ENCODE assay signal across 20 cellular contexts in genomic region chr9:16245756-16246440, GRCh38.
DNase-seq lines count a peak whose midpoint lies in the region; ATAC-seq, FAIRE-seq and TF ChIP-seq lines count a peak whose summit lies in the region.
"Had no signal": no experiment of that assay in that cellular context is flagged by ENCODE, and none has a peak within 500 bp of the region (broad histone marks: within the 10 kb centered on the region; RNA-seq: fewer than 3 reads in every experiment).

No MANE protein-coding gene starts in this region.

- intact Hi-C loops in psoas muscle (cut with DNase I): no loop called here

- peak; percentile 77 for FAIRE-seq in RCC 7860 (lab: Jason Lieb, UNC)
- FAIRE-seq: bronchial epithelial cell, D721Med had no signal

- H3K36me3 ChIP-seq in psoas muscle (ENCODE audit: insufficient read depth in 1 of 2, low read depth in 1 of 2) (no peaks in the 10 kb centered on the region), hepatocyte (replicated peaks; ENCODE audit: insufficient read depth, low read depth) (no peaks in the 10 kb centered on the region)
- H3K36me3 ChIP-seq: SJCRH30 had no signal

- peak; percentile 29 for DNase-seq in Caki2 (ENCODE audit: low read depth)
- peak; percentile 62 for DNase-seq in RCC 7860 (ENCODE audit: low spot score)
- DNase-seq in fibroblast of the aortic adventitia (ENCODE audit: low read depth): peak; percentile 69
- DNase-seq in psoas muscle: peak in 1 of 2 donors; percentile 33
- no peak for DNase-seq in pons (ENCODE audit: low spot score)
- no peak for DNase-seq in hepatocyte (ENCODE audit: low spot score)
- DNase-seq in HEK293T (ENCODE audit: extremely low spot score): no peak
- DNase-seq in putamen (ENCODE audit: low spot score): no peak
- DNase-seq: activated CD4-positive, alpha-beta T cell treated with anti-CD3 and anti-CD28 coated beads for 48 hours; activated T-cell treated with anti-CD3 and anti-CD28 coated beads for 4 hours; AML-193; effector memory CD4-positive, alpha-beta T cell; NCI-H2029 treated with DMSO at 0.1 percent for 48 hours; NCI-H510A; right cardiac atrium; SJCRH30; stimulated activated CD4-positive, alpha-beta T cell treated with anti-CD3 and anti-CD28 coated beads, Interleukin-2, amount 100 ng/mL, for 24 hours; T-helper 9 cell had no signal

- no peak overlapping the region for H2AFZ ChIP-seq in hepatocyte

- H3K4me3 ChIP-seq in fibroblast of the aortic adventitia (ENCODE audit: low read depth, low read length): no peak overlapping the region
- H3K4me3 ChIP-seq in psoas muscle: no peak overlapping the region
- no peak overlapping the region for H3K4me3 ChIP-seq in hepatocyte
- H3K4me3 ChIP-seq: SJCRH30 had no signal

- POLR2A ChIA-PET in HEK293T (lab: Yijun Ruan, JAX): no interaction called here

- no peaks in the 10 kb centered on the region for H3K79me2 ChIP-seq in hepatocyte

- in situ Hi-C loops in Caki2 (cut with HindIII; ENCODE audit: low pct_unique_long_range_greater_than_20kb, low sequenced_read_pairs): loop anchor here (25.0 kb wide), 1 partner anchor 91 kb away; no protein-coding TSS in a partner anchor

- no peaks in the 10 kb centered on the region for H3K9me3 ChIP-seq in psoas muscle
- H3K9me3 ChIP-seq in hepatocyte (ENCODE audit: low read depth): no peaks in the 10 kb centered on the region
- H3K9me3 ChIP-seq: SJCRH30 had no signal

- 47 to 80% (median 57%) methylated on average over 1 of the region's 1 CpG for WGBS in psoas muscle, 3 donors
- WGBS in hepatocyte (ENCODE audit: low lambda C conversion rate, missing lambda C conversion rate): 81% methylated on average over 1 of the region's 1 CpG

- TF ChIP-seq CTCF in fibroblast of the aortic adventitia (IDR thresholded peaks at IDR 0.05; ENCODE audit: insufficient read depth, low read length) (no peak), psoas muscle (IDR thresholded peaks at IDR 0.05) (no peak), hepatocyte (IDR thresholded peaks at IDR 0.05; ENCODE audit: poor library complexity) (no peak)

- H3K27me3 ChIP-seq in psoas muscle (ENCODE audit: insufficient read depth in 3 of 3, low read length in 2 of 3) (no peaks in the 10 kb centered on the region), hepatocyte (no peaks in the 10 kb centered on the region)
- H3K27me3 ChIP-seq: SJCRH30 had no signal

- no peak overlapping the region for H3K4me2 ChIP-seq in hepatocyte

- no peaks in the 10 kb centered on the region for H4K20me1 ChIP-seq in hepatocyte (ENCODE audit: insufficient read depth, poor library complexity, severe bottlenecking)

- CTCF ChIA-PET in HEK293T (lab: Yijun Ruan, JAX): no interaction called here

- peak in 3 of 4 donors; percentile 46 to 68 (median 51) for ATAC-seq in psoas muscle

- H3K4me1 ChIP-seq in psoas muscle (peaks cover 11% of the 10 kb centered on the region), hepatocyte (ENCODE audit: insufficient read depth) (peaks cover 6% of the 10 kb centered on the region)
- H3K4me1 ChIP-seq: SJCRH30 had no signal

- no peak overlapping the region for H3K27ac ChIP-seq in psoas muscle
- H3K27ac ChIP-seq in hepatocyte: no peak overlapping the region
- H3K27ac ChIP-seq: SJCRH30 had no signal

- H3K9me2 ChIP-seq in hepatocyte (replicated peaks; ENCODE audit: insufficient read depth): no peaks in the 10 kb centered on the region

TF ChIP-seq in HEK293T, 16 proteins besides CTCF, POLR2A, EP300 and RAD21:
- TF ChIP-seq HDGF (IDR thresholded peaks at IDR 0.05; ENCODE audit: borderline replicate concordance) (no peak), FOXM1 (IDR thresholded peaks at IDR 0.05; ENCODE audit: borderline replicate concordance) (no peak), CTBP1 (IDR thresholded peaks at IDR 0.05; ENCODE audit: borderline replicate concordance) (no peak), ZNF384 (IDR thresholded peaks at IDR 0.05) (no peak), ELF4 (IDR thresholded peaks at IDR 0.05) (no peak), PKNOX1 (IDR thresholded peaks at IDR 0.05) (no peak), BHLHE40 (IDR thresholded peaks at IDR 0.05; ENCODE audit: borderline replicate concordance) (no peak)
TF ChIP-seq in HEK293T: peak in this region for 0.

Comparison
In these comparisons a context has a peak if more than half of its experiments do, and no peak if none do; other contexts are left out.
1. DNase-seq: peak in Caki2 (single experiment), RCC 7860 (single experiment) and fibroblast of the aortic adventitia (single experiment); none in pons (single experiment), hepatocyte (single experiment), HEK293T (single experiment) and putamen (single experiment).